In the genomic region with DNA sequence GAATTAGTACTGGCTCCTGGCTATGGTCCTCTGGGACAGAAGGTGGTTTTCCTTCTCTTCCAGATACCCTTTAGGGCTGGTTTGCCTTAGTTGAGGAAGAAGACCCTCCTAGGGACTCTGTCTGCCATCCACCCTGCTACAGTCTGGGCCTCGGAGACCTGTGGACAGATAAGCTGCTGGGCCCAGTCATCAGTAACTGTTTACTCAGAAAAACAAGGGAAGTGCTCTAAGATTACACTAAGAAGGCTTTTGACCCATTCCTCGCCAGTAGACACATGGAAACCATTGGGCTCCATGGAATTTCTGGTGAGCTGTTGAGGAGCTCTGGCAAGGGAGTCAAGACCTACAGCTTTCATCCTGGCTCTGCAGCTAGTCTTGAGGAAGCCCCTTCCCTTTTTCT, we compare ENCODE assay signal across 16 cellular contexts. TPM values are rescaled to one million over a fixed set of nuclear protein-coding genes. Genes with fewer than 3 reads are reported as not detected.
DNase-seq lines count a peak whose midpoint lies in the region; ATAC-seq and TF ChIP-seq lines count a peak whose summit lies in the region.
"Had no signal": no experiment of that assay in that cellular context is flagged by ENCODE, and none has a peak within 500 bp of the region (broad histone marks: within the 10 kb centered on the region; RNA-seq: fewer than 3 reads in every experiment).

No MANE protein-coding gene starts in this region.

- TF ChIP-seq RAD21 in IMR-90 (IDR thresholded peaks at IDR 0.05; ENCODE audit: low read length): no peak

- no peak overlapping the region for H3K56ac ChIP-seq in IMR-90 (ENCODE audit: extremely low read depth, insufficient read depth, low read length)

- H3K36me3 Mint-ChIP-seq in CD4-positive, alpha-beta T cell (ENCODE audit: low read depth): peaks cover 32% of the 10 kb centered on the region
- H3K36me3 Mint-ChIP-seq in naive thymus-derived CD8-positive, alpha-beta T cell: peaks cover 0 to 27% (median 0%) of the 10 kb centered on the region in 3 donors
- H3K36me3 Mint-ChIP-seq in stimulated activated memory B cell treated with anti-CD40 and anti-IgM and Interleukin-4, amounts not matched to agents 10 μg/mL and 1 μg/mL and 100 μg/mL, for 72 hours: peaks cover 18% of the 10 kb centered on the region
- H3K36me3 Mint-ChIP-seq: immature natural killer cell had no signal

- H3K18ac ChIP-seq in IMR-90 (ENCODE audit: low read depth, low read length): no peak overlapping the region

- in situ Hi-C loops in IMR-90 (cut with MboI; ENCODE audit: low sequenced_read_pairs): no loop called here

- no peaks in the 10 kb centered on the region for H3K27me3 Mint-ChIP-seq in CD4-positive, alpha-beta T cell
- H3K27me3 Mint-ChIP-seq in naive thymus-derived CD8-positive, alpha-beta T cell: no peaks in the 10 kb centered on the region
- H3K27me3 Mint-ChIP-seq in stimulated activated memory B cell treated with anti-CD40 and anti-IgM and Interleukin-4, amounts not matched to agents 10 μg/mL and 1 μg/mL and 100 μg/mL, for 72 hours: no peaks in the 10 kb centered on the region

- no peak overlapping the region for H2BK20ac ChIP-seq in IMR-90 (ENCODE audit: low read depth, low read length)

- H3K27me3 ChIP-seq in CD4-positive, alpha-beta T cell (ENCODE audit: control insufficient read depth, insufficient read depth, low read length): no peaks in the 10 kb centered on the region
- no peaks in the 10 kb centered on the region for H3K27me3 ChIP-seq in IMR-90 (ENCODE audit: control insufficient read depth, insufficient read depth, low read length)
- H3K27me3 ChIP-seq: ascending aorta had no signal

- POLR2A ChIA-PET in CD4-positive, alpha-beta T cell (lab: Charles Lee): interaction anchor here (0.5 kb wide), 1 partner anchor 119 kb away, joined by 4 read pairs; no protein-coding TSS in a partner anchor
- POLR2A ChIA-PET in IMR-90 (lab: Charles Lee; ENCODE audit: unreplicated experiment): no interaction called here
- POLR2A ChIA-PET in naive thymus-derived CD8-positive, alpha-beta T cell (lab: Charles Lee): no interaction called here

- no peak overlapping the region for H3K14ac ChIP-seq in IMR-90 (replicated peaks; ENCODE audit: low read depth, low read length)

- no peak overlapping the region for H4K91ac ChIP-seq in IMR-90 (ENCODE audit: insufficient read depth, low read depth, low read length)

- no peak for TF ChIP-seq CTCF in CD4-positive, alpha-beta T cell (IDR thresholded peaks at IDR 0.05)
- TF ChIP-seq CTCF in IMR-90 (conservative IDR thresholded peaks at IDR 0.05; ENCODE audit: low read depth, low read length): no peak

- no peak overlapping the region for H3K9ac ChIP-seq in IMR-90 (ENCODE audit: low read depth, low read length)

- BruUV-seq in IMR-90 (replicated peaks; lab: Mats Ljungman, UMichigan): no TSS peak

- no peak overlapping the region for H4K5ac ChIP-seq in IMR-90 (ENCODE audit: low read depth, low read length)

- TF ChIP-seq POLR2A in IMR-90 (IDR thresholded peaks at IDR 0.05; ENCODE audit: low read depth, low read length): no peak
- no peak for TF ChIP-seq POLR2A in erythroblast (IDR thresholded peaks at IDR 0.05; ENCODE audit: low read length)

- intact Hi-C loops in CD4-positive, alpha-beta T cell (cut with DNase I, micrococcal nuclease): no loop called here
- intact Hi-C loops in IMR-90 (cut with micrococcal nuclease): no loop called here

- no peak overlapping the region for H2AK9ac ChIP-seq in IMR-90 (replicated peaks; ENCODE audit: low read depth, low read length, poor library complexity)

- no peak overlapping the region for H3K27ac ChIP-seq in CD4-positive, alpha-beta T cell (ENCODE audit: low read depth, low read length)
- H3K27ac ChIP-seq in IMR-90 (ENCODE audit: insufficient read depth, low read length): no peak overlapping the region
- H3K27ac ChIP-seq: ascending aorta had no signal

- no peak overlapping the region for H4K8ac ChIP-seq in IMR-90 (ENCODE audit: low read depth in 2 of 2, low read length in 2 of 2)

- no peak for ATAC-seq in CD4-positive, alpha-beta T cell (ENCODE audit: poor library complexity)
- ATAC-seq in IMR-90 (ENCODE audit: low read depth): peak; percentile 73
- ATAC-seq in naive thymus-derived CD8-positive, alpha-beta T cell: no peak
- no peak for ATAC-seq in stimulated activated memory B cell treated with anti-CD40 and anti-IgM and Interleukin-4, amounts not matched to agents 10 μg/mL and 1 μg/mL and 100 μg/mL, for 72 hours

- no peak overlapping the region for H2AK5ac ChIP-seq in IMR-90 (ENCODE audit: low read depth, low read length)

- H3K9me1 ChIP-seq in IMR-90 (ENCODE audit: insufficient read depth, low read length): peaks cover 45% of the 10 kb centered on the region

- no peaks in the 10 kb centered on the region for H3K9me3 ChIP-seq in CD4-positive, alpha-beta T cell (ENCODE audit: control insufficient read depth, low read length)
- H3K9me3 ChIP-seq in IMR-90 (ENCODE audit: control insufficient read depth, insufficient read depth, low read length): no peaks in the 10 kb centered on the region
- H3K9me3 ChIP-seq: ascending aorta had no signal

- H3K4ac ChIP-seq in IMR-90 (ENCODE audit: low read depth, low read length): no peak overlapping the region

- dilution Hi-C loops in IMR-90 (cut with HindIII; ENCODE audit: low sequenced_read_pairs, unreplicated experiment): no loop called here

- H3K27ac Mint-ChIP-seq in CD4-positive, alpha-beta T cell: peak overlapping the region; percentile 87
- H3K27ac Mint-ChIP-seq in naive thymus-derived CD8-positive, alpha-beta T cell: peak overlapping the region in 9 of 10 donors; percentile 74 to 93 (median 83)
- no peak overlapping the region for H3K27ac Mint-ChIP-seq in stimulated activated memory B cell treated with anti-CD40 and anti-IgM and Interleukin-4, amounts not matched to agents 10 μg/mL and 1 μg/mL and 100 μg/mL, for 72 hours

- H4K20me1 ChIP-seq in IMR-90 (ENCODE audit: insufficient read depth, low read length): peaks cover 94% of the 10 kb centered on the region

- H3K23ac ChIP-seq in IMR-90 (ENCODE audit: low read depth, low read length): 0 out of 2 replicates have a peak overlapping the region, but pooled peaks have one; percentile 40

- no CpG with 5 or more reads among the region's 2 CpGs for WGBS in IMR-90 (ENCODE audit: extremely low coverage in 2 of 2, insufficient read length in 1 of 2), 2 experiments

- H2BK15ac ChIP-seq in IMR-90 (ENCODE audit: low read depth, low read length): no peak overlapping the region

- H3K4me2 ChIP-seq in IMR-90 (ENCODE audit: low read depth, low read length): peak overlapping the region; percentile 64; the same call in 1 of the 2 replicates

- H3K79me1 ChIP-seq in IMR-90 (ENCODE audit: low read depth in 1 of 2, low read length in 2 of 2): peaks cover 32 to 84% of the 10 kb centered on the region in 2 experiments

- H3K4me3 Mint-ChIP-seq in CD4-positive, alpha-beta T cell: no peak overlapping the region
- peak overlapping the region in 2 of 10 donors; percentile 48 to 66 for H3K4me3 Mint-ChIP-seq in naive thymus-derived CD8-positive, alpha-beta T cell
- H3K4me3 Mint-ChIP-seq in stimulated activated memory B cell treated with anti-CD40 and anti-IgM and Interleukin-4, amounts not matched to agents 10 μg/mL and 1 μg/mL and 100 μg/mL, for 72 hours: no peak overlapping the region
- H3K4me3 Mint-ChIP-seq: immature natural killer cell had no signal

- no peak overlapping the region for H3K4me3 ChIP-seq in IMR-90 (ENCODE audit: insufficient read depth, low read depth, low read length)
- H3K4me3 ChIP-seq: ascending aorta had no signal

- no peak overlapping the region for H2BK5ac ChIP-seq in IMR-90 (ENCODE audit: low read depth, low read length, poor library complexity, severe bottlenecking)

- H3K36me3 ChIP-seq in IMR-90 (ENCODE audit: control insufficient read depth, insufficient read depth, low read length): 0 out of 2 replicates have a peak, but pooled peaks cover 6% of the 10 kb centered on the region

- no peak overlapping the region for H2AFZ ChIP-seq in IMR-90 (replicated peaks; ENCODE audit: low read length, poor library complexity)

- H3K4me1 Mint-ChIP-seq in CD4-positive, alpha-beta T cell (ENCODE audit: low read depth): peaks cover 71% of the 10 kb centered on the region
- H3K4me1 Mint-ChIP-seq in naive thymus-derived CD8-positive, alpha-beta T cell: peaks cover 50 to 81% (median 75%) of the 10 kb centered on the region in 4 donors
- H3K4me1 Mint-ChIP-seq in stimulated activated memory B cell treated with anti-CD40 and anti-IgM and Interleukin-4, amounts not matched to agents 10 μg/mL and 1 μg/mL and 100 μg/mL, for 72 hours: peaks cover 91% of the 10 kb centered on the region

- peaks cover 22% of the 10 kb centered on the region for H3K4me1 ChIP-seq in IMR-90 (ENCODE audit: control insufficient read depth, insufficient read depth, low read length)

- H3K9me3 Mint-ChIP-seq in CD4-positive, alpha-beta T cell: no peaks in the 10 kb centered on the region
- no peaks in the 10 kb centered on the region for H3K9me3 Mint-ChIP-seq in naive thymus-derived CD8-positive, alpha-beta T cell
- no peaks in the 10 kb centered on the region for H3K9me3 Mint-ChIP-seq in stimulated activated memory B cell treated with anti-CD40 and anti-IgM and Interleukin-4, amounts not matched to agents 10 μg/mL and 1 μg/mL and 100 μg/mL, for 72 hours
- H3K9me3 Mint-ChIP-seq: immature natural killer cell had no signal

- no peak overlapping the region for H2BK120ac ChIP-seq in IMR-90 (ENCODE audit: low read depth, low read length)

- CTCF ChIA-PET in CD4-positive, alpha-beta T cell (lab: Charles Lee): no interaction called here
- CTCF ChIA-PET in IMR-90 (lab: Yijun Ruan, JAX): no interaction called here

- no peak for DNase-seq in CD4-positive, alpha-beta T cell
- DNase-seq in IMR-90 (peak; percentile 55), erythroblast (lab: John Stamatoyannopoulos, UW) (peak; percentile 64 to 69), medulla oblongata (ENCODE audit: extremely low spot score) (no peak), NCI-H446 treated with DMSO at 0.1 percent for 48 hours (lab: John Stamatoyannopoulos, UW) (no peak)
- DNase-seq in naive thymus-derived CD8-positive, alpha-beta T cell: no peak
- DNase-seq: activated CD4-positive, alpha-beta T cell treated with anti-CD3 and anti-CD28 coated beads for 4 hours; DMS79 treated with DMSO at 0.1 percent for 48 hours; immature natural killer cell; mammary epithelial cell; NCI-H1930; NCI-H510A; right cardiac atrium; SHP77 treated with DMSO at 0.1 percent for 48 hours had no signal

TF ChIP-seq in IMR-90, 13 proteins besides CTCF, POLR2A, EP300 and RAD21:
- no peak for TF ChIP-seq SMC3 (IDR thresholded peaks at IDR 0.05; ENCODE audit: low read depth, low read length)
- TF ChIP-seq RFX5 (IDR thresholded peaks at IDR 0.05; ENCODE audit: low read depth, low read length): peak; percentile 82

RNA-seq across cellular contexts. Expression of a gene that starts 31.2 kb away (rescaled TPM):
- 10 to 100 TPM; 88.7 to 97.6 TPM for total RNA-seq in CD4-positive, alpha-beta T cell
- 41.9 and 47.3 TPM in 2 replicates for total RNA-seq in IMR-90 (2012; rRNA removed)
- 70.3 and 77.4 TPM in 2 replicates for polyA plus RNA-seq in IMR-90 (2012; rRNA removed)
- 55.0 and 59.6 TPM in 2 replicates for polyA plus RNA-seq in IMR-90 (2012; cell fraction: cytosol; rRNA removed)
- polyA plus RNA-seq in IMR-90 (2012; cell fraction: nucleus; rRNA removed; ENCODE audit: low replicate concordance): 78.4 and 111 TPM in 2 replicates
- total RNA-seq in naive thymus-derived CD8-positive, alpha-beta T cell: 100 to 1,000 TPM; 177 to 180 TPM
- 10 to 100 TPM; 10.9 to 29.4 (median 13.8) TPM for polyA plus RNA-seq in naive thymus-derived CD8-positive, alpha-beta T cell

Comparison
In these comparisons a context has a peak if more than half of its experiments do, and no peak if none do; other contexts are left out.
1. DNase-seq: peak in IMR-90 (single experiment) and erythroblast (2 of 2); none in CD4-positive, alpha-beta T cell (0 of 10), naive thymus-derived CD8-positive, alpha-beta T cell (0 of 10), medulla oblongata (single experiment) and NCI-H446 treated with DMSO at 0.1 percent for 48 hours (single experiment).